ENCODE assay signal across 14 cellular contexts in genomic region chr18:52936931-52937330, GRCh38.
"Had no signal": no experiment of that assay in that cellular context is flagged by ENCODE, and none has a peak within 500 bp of the region (broad histone marks: within the 10 kb centered on the region; RNA-seq: fewer than 3 reads in every experiment).

No MANE protein-coding gene starts in this region.

- DNase-seq: activated CD4-positive, alpha-beta T cell treated with anti-CD3 and anti-CD28 coated beads for 36 hours; activated CD8-positive, alpha-beta T cell treated with anti-CD3 and anti-CD28 coated beads, Interleukin-2, amount 10 ng/mL, durations not matched to agents 7 days and 5 days; activated naive CD4-positive, alpha-beta T cell; body of pancreas; dermis blood vessel endothelial cell; endodermal cell; head of caudate nucleus; occipital lobe; stimulated activated CD4-positive, alpha-beta T cell treated with anti-CD3 and anti-CD28 coated beads, Interleukin-12 subunit alpha, Interleukin-12 subunit beta, amount 100 ng/mL, for 4 hours; stimulated activated naive CD4-positive, alpha-beta T cell treated with Interleukin-2 at 50 U/mL for 16 hours; T1000; WERI-Rb-1 had no signal

- H3K4me3 ChIP-seq: body of pancreas, prostate gland had no signal

- ATAC-seq: activated CD4-positive, alpha-beta T cell treated with anti-CD3 and anti-CD28 coated beads for 36 hours; activated CD8-positive, alpha-beta T cell treated with anti-CD3 and anti-CD28 coated beads, Interleukin-2, amount 10 ng/mL, durations not matched to agents 7 days and 5 days; body of pancreas; natural killer cell treated with Interleukin-12 subunit alpha and Interleukin-12 subunit beta and Interleukin-15 and Interleukin-18, amount 100 ng/mL, for 72 hours had no signal

- H3K27ac ChIP-seq: body of pancreas, prostate gland, WERI-Rb-1 had no signal
